Comparison of ENCODE assay signal across 12 cellular contexts in genomic region chr6:68108243-68108835, GRCh38.
DNase-seq lines count a peak whose midpoint lies in the region; ATAC-seq and TF ChIP-seq lines count a peak whose summit lies in the region.
"Had no signal": no experiment of that assay in that cellular context is flagged by ENCODE, and none has a peak within 500 bp of the region (broad histone marks: within the 10 kb centered on the region; RNA-seq: fewer than 3 reads in every experiment).

No MANE protein-coding gene starts in this region.

- no peak overlapping the region for H3K27ac ChIP-seq in endodermal cell (ENCODE audit: low read depth, low read length)
- H3K27ac ChIP-seq: pancreas had no signal

- no peaks in the 10 kb centered on the region for H3K27me3 Mint-ChIP-seq in endodermal cell (ENCODE audit: insufficient read depth)
- H3K27me3 Mint-ChIP-seq: CD4-positive, alpha-beta memory T cell had no signal

- H3K4me1 Mint-ChIP-seq in endodermal cell = peaks cover 4% of the 10 kb centered on the region
- H3K4me1 Mint-ChIP-seq: CD4-positive, alpha-beta memory T cell had no signal

- H3K4me1 ChIP-seq in endodermal cell (ENCODE audit: control insufficient read depth, insufficient read depth, low read length) = no peaks in the 10 kb centered on the region
- H3K4me1 ChIP-seq: pancreas had no signal

- H3K4me3 Mint-ChIP-seq in endodermal cell = no peak overlapping the region
- H3K4me3 Mint-ChIP-seq: CD4-positive, alpha-beta memory T cell had no signal

- WGBS in endodermal cell (ENCODE audit: insufficient coverage in 1 of 2, insufficient read length in 1 of 2), 2 experiments = 82 to 86% methylated on average over 1 to 2 of the region's 2 CpGs

- ATAC-seq in GM18517 (IDR thresholded peaks at IDR 0.05; ENCODE audit: unreplicated experiment) = peak; percentile 92
- peak; percentile 54 for ATAC-seq in HG02588 (IDR thresholded peaks at IDR 0.05; ENCODE audit: unreplicated experiment)
- ATAC-seq: pancreas had no signal

- no peaks in the 10 kb centered on the region for H3K9me3 Mint-ChIP-seq in endodermal cell

- H3K4me3 ChIP-seq in endodermal cell (ENCODE audit: low read length) = no peak overlapping the region
- H3K4me3 ChIP-seq: pancreas had no signal

- H3K36me3 Mint-ChIP-seq in endodermal cell (ENCODE audit: low read depth) = no peaks in the 10 kb centered on the region
- H3K36me3 Mint-ChIP-seq: CD4-positive, alpha-beta memory T cell had no signal

- H3K9me3 ChIP-seq in endodermal cell (ENCODE audit: control insufficient read depth, low read length) = no peaks in the 10 kb centered on the region
- H3K9me3 ChIP-seq: pancreas had no signal

- TF ChIP-seq CTCF in endodermal cell (conservative IDR thresholded peaks at IDR 0.05) = no peak

- peak; percentile 14 for DNase-seq in HPDE6-E6E7 (ENCODE audit: extremely low spot score)
- DNase-seq in endodermal cell = no peak
- DNase-seq in iPS-NIHi11 (ENCODE audit: low spot score) = no peak
- no peak for DNase-seq in stimulated activated CD4-positive, alpha-beta T cell treated with anti-CD3 and anti-CD28 coated beads, Interleukin-1b, Interleukin-23, amount 100 ng/mL, for 48 hours
- DNase-seq in KG1 (lab: John Stamatoyannopoulos, UW) = no peak
- no peak for DNase-seq in DMS 273 (lab: John Stamatoyannopoulos, UW; ENCODE audit: unreplicated experiment)
- DNase-seq: CD4-positive, alpha-beta memory T cell; effector CD4-positive, alpha-beta T cell; pancreas; Right ventricle myocardium superior had no signal

- no peak overlapping the region for H3K9ac ChIP-seq in endodermal cell (ENCODE audit: extremely low read depth, low read length, poor library complexity, severe bottlenecking)

- H3K27ac Mint-ChIP-seq in endodermal cell = peak overlapping the region; percentile 61
- H3K27ac Mint-ChIP-seq: CD4-positive, alpha-beta memory T cell had no signal

- no peaks in the 10 kb centered on the region for H3K27me3 ChIP-seq in endodermal cell (ENCODE audit: control insufficient read depth, insufficient read depth, low read length, poor library complexity, severe bottlenecking)
- H3K27me3 ChIP-seq: pancreas had no signal

- H3K36me3 ChIP-seq in endodermal cell (ENCODE audit: control insufficient read depth, insufficient read depth, low read length) = no peaks in the 10 kb centered on the region
- H3K36me3 ChIP-seq: pancreas had no signal
